Comparison of ENCODE assay signal across 9 cellular contexts in the genomic region with DNA sequence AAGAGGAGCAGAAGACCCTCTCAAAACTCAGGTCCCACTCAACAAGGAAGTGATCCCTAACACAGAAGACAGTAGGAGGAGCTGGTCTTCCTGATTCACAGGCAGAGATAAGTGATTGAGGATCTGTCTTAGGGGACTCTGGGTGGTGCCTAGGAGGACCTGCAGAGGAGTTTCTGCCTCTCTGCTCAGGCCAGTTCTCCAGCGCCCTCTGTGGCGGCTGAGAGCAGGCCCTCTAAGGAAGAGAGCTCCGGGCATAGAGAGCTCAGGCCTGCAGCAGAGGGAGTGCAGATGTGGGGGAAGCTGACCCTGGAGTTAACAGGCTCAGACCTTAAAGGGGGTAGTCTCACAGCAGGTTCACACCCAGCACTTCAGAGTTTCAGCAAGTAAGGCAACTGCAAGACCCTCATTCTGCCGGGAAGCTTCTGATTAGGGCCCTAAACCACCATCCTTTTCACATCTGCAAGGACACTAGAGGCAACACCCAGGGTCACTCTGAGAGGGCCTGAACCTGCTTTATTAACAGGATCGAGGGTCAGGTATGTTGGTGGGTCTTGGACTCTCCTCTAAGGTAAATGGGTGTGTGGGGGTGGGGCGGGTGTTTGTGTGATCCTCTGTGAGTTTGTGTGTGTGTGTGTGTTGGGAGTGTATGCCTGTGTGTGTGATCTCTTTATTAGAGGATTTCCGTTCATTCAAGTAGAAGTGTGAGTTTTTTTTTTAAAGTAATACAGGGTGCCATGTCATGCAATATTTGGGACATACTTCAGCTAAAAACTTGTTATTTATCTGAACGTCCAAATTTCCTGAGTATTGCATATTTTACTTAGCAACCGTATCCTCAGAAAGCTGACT.
A peak's percentile ranks its signal among the peaks of the same experiment; 100 is the strongest.
DNase-seq lines count a peak whose midpoint lies in the region; ATAC-seq and TF ChIP-seq lines count a peak whose summit lies in the region.
"Had no signal": no experiment of that assay in that cellular context is flagged by ENCODE, and none has a peak within 500 bp of the region (broad histone marks: within the 10 kb centered on the region; RNA-seq: fewer than 3 reads in every experiment).

No MANE protein-coding gene starts in this region.

- H3K9me3 ChIP-seq in Panc1 (ENCODE audit: control insufficient read depth, insufficient read depth, low read depth, low read length), result no peaks in the 10 kb centered on the region
- no peaks in the 10 kb centered on the region for H3K9me3 ChIP-seq in spleen
- H3K9me3 ChIP-seq in psoas muscle, result no peaks in the 10 kb centered on the region

- in situ Hi-C loops in Panc1 (cut with HindIII; ENCODE audit: low pct_unique_long_range_greater_than_20kb, low sequenced_read_pairs), result no loop called here

- TF ChIP-seq CTCF in Panc1 (IDR thresholded peaks at IDR 0.05) (peak; percentile 39), spleen (IDR thresholded peaks at IDR 0.05 in 8 of 11, conservative IDR thresholded peaks at IDR 0.05 in 3 of 11) (peak in 2 of 11 experiments; percentile 19 to 25), psoas muscle (IDR thresholded peaks at IDR 0.05) (no peak)

- H3K4me1 ChIP-seq in Panc1 (ENCODE audit: control insufficient read depth, insufficient read depth, low read length) (no peaks in the 10 kb centered on the region), spleen (peaks cover 0 to 32% (median 18%) of the 10 kb centered on the region in 6 donors), psoas muscle (no peaks in the 10 kb centered on the region)

- H3K27ac ChIP-seq in Panc1 (ENCODE audit: low read length) (no peak overlapping the region), spleen (peak overlapping the region in 4 of 8 donors; percentile 48 to 84 (median 66)), psoas muscle (no peak overlapping the region)

- BruUV-seq in Panc1 (replicated peaks; lab: Mats Ljungman, UMichigan), result no TSS peak

- ATAC-seq in Panc1 (no peak), HG03108 (IDR thresholded peaks at IDR 0.05; ENCODE audit: unreplicated experiment) (no peak), psoas muscle (no peak)
- ATAC-seq in effector memory CD8-positive, alpha-beta T cell (replicated peaks), result peak; percentile 71

- DNase-seq in activated CD4-positive, alpha-beta T cell treated with anti-CD3 and anti-CD28 coated beads for 48 hours, result peak; percentile 24
- DNase-seq in activated CD4-positive, alpha-beta T cell treated with anti-CD3 and anti-CD28 coated beads, Interleukin-2, amount 50 U/mL, for 4 hours, result no peak
- DNase-seq in Panc1 (ENCODE audit: low read depth, low spot score) (no peak), spleen (peak; percentile 82), KG1 (lab: John Stamatoyannopoulos, UW) (no peak), psoas muscle (no peak)
- peak; percentile 47 to 50 (median 48) for DNase-seq in effector memory CD8-positive, alpha-beta T cell
- DNase-seq: stimulated activated CD4-positive, alpha-beta T cell treated with anti-CD3 and anti-CD28 coated beads, Interleukin-1b, Interleukin-23, amount 100 ng/mL, for 48 hours had no signal

- CTCF ChIA-PET in Panc1 (lab: Charles Lee), result interaction anchor here (0.7 to 1.9 kb wide), 4 partner anchors 10 to 143 kb away, joined by 3 to 5 read pairs (median 4); no protein-coding TSS in a partner anchor

- 65 to 76% (median 71%) methylated on average over 8 to 9 of the region's 9 CpGs for WGBS in spleen, 5 donors
- WGBS in psoas muscle, 3 donors, result 72 to 75% (median 73%) methylated on average over 9 of the region's 9 CpGs

- H3K36me3 ChIP-seq in Panc1 (ENCODE audit: control insufficient read depth, insufficient read depth, low read length), result no peaks in the 10 kb centered on the region
- no peaks in the 10 kb centered on the region for H3K36me3 ChIP-seq in spleen
- no peaks in the 10 kb centered on the region for H3K36me3 ChIP-seq in psoas muscle (ENCODE audit: insufficient read depth in 1 of 2, low read depth in 1 of 2)

- H3K9me3 Mint-ChIP-seq in effector memory CD8-positive, alpha-beta T cell, result no peaks in the 10 kb centered on the region

- peaks cover 37% of the 10 kb centered on the region for H3K36me3 Mint-ChIP-seq in effector memory CD8-positive, alpha-beta T cell (ENCODE audit: insufficient read depth)

- H3K4me1 Mint-ChIP-seq in effector memory CD8-positive, alpha-beta T cell (ENCODE audit: low read depth in 2 of 2), result peaks cover 40 to 59% of the 10 kb centered on the region in 2 donors

- POLR2A ChIA-PET in Panc1 (lab: Charles Lee), result no interaction called here

- no peak overlapping the region for H3K4me3 ChIP-seq in Panc1 (ENCODE audit: low read depth in 2 of 2, low read length in 2 of 2)
- H3K4me3 ChIP-seq in spleen, result peak overlapping the region in 1 of 8 donors; percentile 39
- no peak overlapping the region for H3K4me3 ChIP-seq in psoas muscle

- no peaks in the 10 kb centered on the region for H3K27me3 Mint-ChIP-seq in effector memory CD8-positive, alpha-beta T cell

- intact Hi-C loops in Panc1 (cut with micrococcal nuclease; ENCODE audit: unreplicated experiment) (loop anchor here (10.0 kb wide), 1 partner anchor 426 kb away; no protein-coding TSS in a partner anchor), spleen (cut with DNase I; ENCODE audit: low total_unique reads) (no loop called here), psoas muscle (cut with DNase I) (no loop called here)

- peak overlapping the region; percentile 86 to 100 for H3K4me3 Mint-ChIP-seq in effector memory CD8-positive, alpha-beta T cell

- peak overlapping the region; percentile 88 to 99 for H3K27ac Mint-ChIP-seq in effector memory CD8-positive, alpha-beta T cell

- TF ChIP-seq POLR2A in spleen (IDR thresholded peaks at IDR 0.05), result no peak

- H3K27me3 ChIP-seq in Panc1 (ENCODE audit: control insufficient read depth, insufficient read depth, low read length), result peaks cover 3% of the 10 kb centered on the region; the same call in 1 of the 2 replicates
- no peaks in the 10 kb centered on the region for H3K27me3 ChIP-seq in spleen (replicated peaks in 1 of 7)
- H3K27me3 ChIP-seq in psoas muscle (ENCODE audit: insufficient read depth in 3 of 3, low read length in 2 of 3), result peaks cover 0 to 2% (median 0%) of the 10 kb centered on the region in 3 donors

Comparison
In these comparisons a context has a peak if more than half of its experiments do, and no peak if none do; other contexts are left out.
1. DNase-seq: peak in activated CD4-positive, alpha-beta T cell treated with anti-CD3 and anti-CD28 coated beads for 48 hours (single experiment), effector memory CD8-positive, alpha-beta T cell (3 of 3) and spleen (single experiment); none in activated CD4-positive, alpha-beta T cell treated with anti-CD3 and anti-CD28 coated beads, Interleukin-2, amount 50 U/mL, for 4 hours (0 of 2), Panc1 (single experiment), KG1 (single experiment) and psoas muscle (0 of 2).